8 cellular contexts compared by ENCODE assay signal in the genomic region with DNA sequence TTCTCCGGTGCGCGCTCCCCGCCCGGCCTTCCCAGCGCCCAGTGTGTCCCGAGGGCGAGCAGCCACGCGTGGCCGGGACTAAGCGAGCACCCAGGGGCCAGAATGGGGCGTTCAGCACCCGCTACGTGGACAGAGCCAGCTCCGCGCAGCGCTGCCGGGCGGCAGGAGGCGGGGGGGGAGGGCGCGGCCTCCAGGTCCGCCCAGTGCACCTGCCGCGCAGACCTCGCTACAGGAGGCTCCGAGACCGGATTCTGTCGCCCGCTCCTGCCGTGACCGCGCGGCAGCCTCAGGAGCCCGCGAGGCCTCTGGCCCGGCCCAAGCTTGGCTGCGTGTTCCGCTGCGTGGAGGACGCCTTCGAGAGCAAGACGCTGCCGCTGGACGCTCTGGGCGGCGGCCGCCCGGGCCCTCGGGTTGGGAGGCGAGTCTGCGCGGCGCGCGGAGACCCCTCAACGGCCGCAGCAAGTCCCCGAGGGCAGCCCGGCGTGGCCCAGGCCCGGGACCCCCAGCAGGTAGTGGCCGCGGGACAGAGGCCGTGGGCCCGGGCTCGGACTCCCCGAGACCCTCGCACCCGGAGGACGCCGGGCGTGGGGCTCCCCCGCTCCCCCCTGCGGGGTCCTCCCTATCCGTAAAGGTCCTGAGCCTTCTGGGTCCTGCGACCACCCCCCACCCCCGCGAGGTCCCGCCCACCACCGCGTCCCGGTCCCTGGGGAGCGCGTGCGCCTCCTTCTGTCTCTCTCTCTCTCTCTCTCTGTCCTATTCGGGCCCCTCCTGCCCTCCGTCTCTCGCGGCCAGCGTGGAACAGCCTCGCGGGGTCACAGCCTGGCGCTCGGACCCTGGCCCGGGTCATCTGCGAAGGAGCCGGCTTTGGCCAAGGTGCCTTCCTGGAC.
DNase-seq lines count a peak whose midpoint lies in the region; ATAC-seq and TF ChIP-seq lines count a peak whose summit lies in the region.

No MANE protein-coding gene starts in this region.

- no peak for ATAC-seq in HG03097 (IDR thresholded peaks at IDR 0.05; ENCODE audit: low FRiP score, unreplicated experiment)
- ATAC-seq in HG03460 (IDR thresholded peaks at IDR 0.05; ENCODE audit: unreplicated experiment) = no peak

- peak; percentile 43 to 71 (median 53) for DNase-seq in NCI-H1417 (lab: John Stamatoyannopoulos, UW)
- DNase-seq in NCI-H1417 treated with DMSO at 0.1 percent for 48 hours (lab: John Stamatoyannopoulos, UW) = no peak
- DNase-seq in activated CD8-positive, alpha-beta memory T cell treated with anti-CD3 and anti-CD28 coated beads, Interleukin-2, amount 50 U/mL, for 48 hours = peak; percentile 68
- DNase-seq in erythroblast (lab: John Stamatoyannopoulos, UW) = peak; percentile 21 to 24
- no peak for DNase-seq in T1000 (lab: John Stamatoyannopoulos, UW)

- peak overlapping the region; percentile 62 for H2AFZ ChIP-seq in neuron (ENCODE audit: low read depth, low read length)

- peak overlapping the region; percentile 42 for H3K4me3 ChIP-seq in neuron (ENCODE audit: low read length)

- no peaks in the 10 kb centered on the region for H3K9me3 ChIP-seq in neuron (ENCODE audit: low read length)

- H3K36me3 ChIP-seq in neuron (ENCODE audit: insufficient read depth, low read length) = peaks cover 24% of the 10 kb centered on the region

- H3K27me3 ChIP-seq in neuron (ENCODE audit: insufficient read depth, low read length) = peaks cover 45% of the 10 kb centered on the region

- peaks cover 14% of the 10 kb centered on the region for H3K4me1 ChIP-seq in neuron (ENCODE audit: insufficient read depth, low read length)

- TF ChIP-seq POLR2A in erythroblast (IDR thresholded peaks at IDR 0.05; ENCODE audit: low read length) = no peak

Comparison
In these comparisons a context has a peak if more than half of its experiments do, and no peak if none do; other contexts are left out.
1. DNase-seq: peak in NCI-H1417 (3 of 3), activated CD8-positive, alpha-beta memory T cell treated with anti-CD3 and anti-CD28 coated beads, Interleukin-2, amount 50 U/mL, for 48 hours (single experiment) and erythroblast (2 of 2); none in NCI-H1417 treated with DMSO at 0.1 percent for 48 hours (single experiment) and T1000 (single experiment).